Comparison of ENCODE assay signal across 22 cellular contexts in the genomic region with DNA sequence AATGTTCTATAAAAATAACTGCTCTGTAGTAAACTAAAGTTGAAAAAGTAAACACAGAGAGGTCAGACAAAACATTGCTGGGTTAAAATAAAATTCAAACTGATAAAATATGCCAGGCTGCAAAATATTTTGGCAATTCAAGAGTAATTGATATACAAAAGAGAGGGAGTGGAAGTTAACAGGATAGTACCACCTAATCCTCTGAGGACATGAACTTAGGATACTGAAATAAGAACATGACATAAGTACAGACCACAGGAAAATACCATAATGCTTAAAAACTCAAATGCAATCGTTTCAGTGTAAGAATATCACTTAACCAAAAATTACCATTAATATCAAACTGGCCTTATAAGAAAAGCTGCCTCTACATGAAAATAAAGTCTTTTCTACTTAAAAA. TPM values are rescaled to one million over a fixed set of nuclear protein-coding genes. Genes with fewer than 3 reads are reported as not detected.
"Had no signal": no experiment of that assay in that cellular context is flagged by ENCODE, and none has a peak within 500 bp of the region (broad histone marks: within the 10 kb centered on the region; RNA-seq: fewer than 3 reads in every experiment).

No MANE protein-coding gene starts in this region.

- ATAC-seq: HepG2, SK-N-SH treated with all-trans-retinoic acid at 6 μM for 48 hours had no signal

- H3K27ac ChIP-seq: KMS-11, RWPE1 had no signal

- FAIRE-seq: HepG2 had no signal

- H3K9ac ChIP-seq: KMS-11 had no signal

- H3K4me2 ChIP-seq: KMS-11 had no signal

- DNase-seq: IMR-90, Kasumi-1, MV-4-11, NCI-H1048, NCI-H1105, NCI-H1417, NCI-H1436 treated with DMSO at 0.1 percent for 48 hours, NCI-H1694, NCI-H187 treated with DMSO at 0.1 percent for 48 hours, NCI-H2029 treated with DMSO at 0.1 percent for 48 hours, NCI-H2171 treated with DMSO at 0.1 percent for 48 hours, NCI-H345, NCI-H446 treated with DMSO at 0.1 percent for 48 hours, NCI-H510A treated with DMSO at 0.1 percent for 48 hours, NCI-H526, SHP77 had no signal

RNA-seq across cellular contexts. Expression of a gene that starts 37.6 kb away (rescaled TPM):
- total RNA-seq: HepG2, HT1080, IMR-90, MCF 10A had no signal
- polyA plus RNA-seq: HepG2, IMR-90 had no signal
